In genomic region chr1:30968220-30968971, GRCh38 we compare ENCODE assay signal across 1 cellular context.
TF ChIP-seq lines count a peak whose summit lies in the region.

No MANE protein-coding gene starts in this region.

TF ChIP-seq in WTC11, 78 proteins besides CTCF, POLR2A, EP300 and RAD21 (continued from another document):
- TF ChIP-seq, protein P1, sequence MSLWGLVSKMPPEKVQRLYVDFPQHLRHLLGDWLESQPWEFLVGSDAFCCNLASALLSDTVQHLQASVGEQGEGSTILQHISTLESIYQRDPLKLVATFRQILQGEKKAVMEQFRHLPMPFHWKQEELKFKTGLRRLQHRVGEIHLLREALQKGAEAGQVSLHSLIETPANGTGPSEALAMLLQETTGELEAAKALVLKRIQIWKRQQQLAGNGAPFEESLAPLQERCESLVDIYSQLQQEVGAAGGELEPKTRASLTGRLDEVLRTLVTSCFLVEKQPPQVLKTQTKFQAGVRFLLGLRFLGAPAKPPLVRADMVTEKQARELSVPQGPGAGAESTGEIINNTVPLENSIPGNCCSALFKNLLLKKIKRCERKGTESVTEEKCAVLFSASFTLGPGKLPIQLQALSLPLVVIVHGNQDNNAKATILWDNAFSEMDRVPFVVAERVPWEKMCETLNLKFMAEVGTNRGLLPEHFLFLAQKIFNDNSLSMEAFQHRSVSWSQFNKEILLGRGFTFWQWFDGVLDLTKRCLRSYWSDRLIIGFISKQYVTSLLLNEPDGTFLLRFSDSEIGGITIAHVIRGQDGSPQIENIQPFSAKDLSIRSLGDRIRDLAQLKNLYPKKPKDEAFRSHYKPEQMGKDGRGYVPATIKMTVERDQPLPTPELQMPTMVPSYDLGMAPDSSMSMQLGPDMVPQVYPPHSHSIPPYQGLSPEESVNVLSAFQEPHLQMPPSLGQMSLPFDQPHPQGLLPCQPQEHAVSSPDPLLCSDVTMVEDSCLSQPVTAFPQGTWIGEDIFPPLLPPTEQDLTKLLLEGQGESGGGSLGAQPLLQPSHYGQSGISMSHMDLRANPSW (CRISPR knock-in tag; conservative IDR thresholded peaks at IDR 0.05; ENCODE audit: low read depth) = no peak
- TF ChIP-seq CREB1 (CRISPR knock-in tag; IDR thresholded peaks at IDR 0.05) = no peak
- TF ChIP-seq EMX1 (CRISPR knock-in tag; IDR thresholded peaks at IDR 0.05) = no peak
TF ChIP-seq in WTC11: peak in this region for 0.
